ENCODE assay signal across 7 cellular contexts in genomic region chr19:19405919-19406877, GRCh38. TPM values are rescaled to one million over a fixed set of nuclear protein-coding genes. Genes with fewer than 3 reads are reported as not detected.
DNase-seq lines count a peak whose midpoint lies in the region; ATAC-seq lines count a peak whose summit lies in the region.

No MANE protein-coding gene starts in this region.

- H3K27me3 ChIP-seq in right cardiac atrium (ENCODE audit: control insufficient read depth, insufficient read depth), result no peaks in the 10 kb centered on the region

- H3K4me3 ChIP-seq in right cardiac atrium (ENCODE audit: low read length), result peak overlapping the region; percentile 89

- H3K9me3 ChIP-seq in right cardiac atrium (ENCODE audit: control insufficient read depth, low read length), result no peaks in the 10 kb centered on the region

- peak overlapping the region; percentile 82 for H3K27ac ChIP-seq in right cardiac atrium (ENCODE audit: low read length)

- ATAC-seq in GM18858 (IDR thresholded peaks at IDR 0.05; ENCODE audit: unreplicated experiment) (peak; percentile 2), HG03108 (IDR thresholded peaks at IDR 0.05; ENCODE audit: unreplicated experiment) (peak; percentile 24), right cardiac atrium (peak; percentile 9 to 31)
- ATAC-seq in activated naive CD4-positive, alpha-beta T cell treated with anti-CD3 and anti-CD28 coated beads, Interleukin-2, amount 50 U/mL, for 72 hours, result peak; percentile 13 to 27

- peaks cover 4 to 14% of the 10 kb centered on the region in 2 donors for H3K36me3 Mint-ChIP-seq in activated naive CD4-positive, alpha-beta T cell treated with anti-CD3 and anti-CD28 coated beads, Interleukin-2, amount 50 U/mL, for 72 hours

- intact Hi-C loops in right cardiac atrium (cut with DNase I), result loop anchor here in 1 of 4 donors (10.0 kb wide), 1 partner anchor 79 kb away; no protein-coding TSS in a partner anchor

- 1% methylated on average over 95 of the region's 96 CpGs for WGBS in right cardiac atrium

- H3K4me1 ChIP-seq in right cardiac atrium (ENCODE audit: control insufficient read depth, insufficient read depth, low read length), result peaks cover 22% of the 10 kb centered on the region

- DNase-seq in RPMI8226, result peak; percentile 55
- DNase-seq in activated naive CD4-positive, alpha-beta T cell treated with anti-CD3 and anti-CD28 coated beads, Interleukin-2, amount 50 U/mL, for 72 hours (ENCODE audit: low spot score in 2 of 2), result peak in 1 of 2 donors; percentile 63
- peak; percentile 59 to 86 (median 83) for DNase-seq in right cardiac atrium
- DNase-seq in retina, result peak; percentile 84
- DNase-seq in kidney glomerular epithelial cell (lab: John Stamatoyannopoulos, UW), result no peak

- H3K9me3 Mint-ChIP-seq in activated naive CD4-positive, alpha-beta T cell treated with anti-CD3 and anti-CD28 coated beads, Interleukin-2, amount 50 U/mL, for 72 hours, result no peaks in the 10 kb centered on the region

- H3K27ac Mint-ChIP-seq in activated naive CD4-positive, alpha-beta T cell treated with anti-CD3 and anti-CD28 coated beads, Interleukin-2, amount 50 U/mL, for 72 hours, result peak overlapping the region; percentile 90 to 94

RNA-seq across cellular contexts. Expression of gene GATAD2A, which starts 0.7 kb away (rescaled TPM):
- total RNA-seq in activated naive CD4-positive, alpha-beta T cell treated with anti-CD3 and anti-CD28 coated beads, Interleukin-2, amount 50 U/mL, for 72 hours, result 100 to 1,000 TPM; 122 to 134 TPM
- total RNA-seq in right cardiac atrium, result 10 to 100 TPM; 31.4 to 53.9 (median 36.0) TPM
- polyA plus RNA-seq in right cardiac atrium, result 12.2 TPM
